In the genomic region with DNA sequence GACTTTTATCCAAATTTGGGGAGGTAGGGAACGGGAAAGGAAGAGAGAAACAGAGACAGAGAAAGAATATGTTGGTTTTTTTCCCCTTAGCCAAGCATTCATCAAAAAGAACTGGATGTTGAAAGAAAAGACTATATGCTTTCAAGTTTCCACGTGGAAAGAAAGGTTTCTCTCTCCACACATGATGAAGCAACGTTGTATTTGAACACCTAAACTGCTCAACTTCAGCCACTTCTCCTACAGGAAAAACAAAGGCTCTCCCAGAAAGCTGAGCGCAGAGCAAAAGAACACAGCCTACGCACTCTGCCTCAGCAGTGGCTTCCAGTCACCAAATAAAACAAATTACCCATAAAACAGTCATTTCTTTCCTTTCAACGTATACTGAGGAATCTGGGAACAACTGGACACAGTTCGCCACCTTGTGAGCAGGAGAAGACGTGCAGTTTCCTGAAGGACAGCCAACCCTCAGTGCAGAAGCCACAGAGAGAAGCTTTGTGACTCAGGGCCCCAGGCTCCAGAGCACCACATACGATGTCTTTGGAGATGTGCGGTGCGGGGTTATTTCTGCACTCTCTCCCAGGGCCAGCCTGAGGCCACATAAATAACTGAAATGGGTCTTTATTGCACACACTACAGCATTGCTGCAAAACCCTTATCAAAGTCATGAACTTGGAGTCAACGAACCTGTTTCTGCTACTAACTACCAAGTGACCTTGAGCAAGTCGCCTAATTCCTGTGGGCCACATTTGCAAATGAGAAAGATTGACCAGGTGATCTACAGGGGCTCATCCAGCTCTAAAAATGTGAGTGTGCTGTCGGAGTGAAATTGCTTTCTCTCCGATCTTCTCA, we compare ENCODE assay signal across 1 cellular context.
TF ChIP-seq lines count a peak whose summit lies in the region.

No MANE protein-coding gene starts in this region.

TF ChIP-seq in WTC11, 78 proteins besides CTCF, POLR2A, EP300 and RAD21 (continued from another document):
- TF ChIP-seq, protein P1, sequence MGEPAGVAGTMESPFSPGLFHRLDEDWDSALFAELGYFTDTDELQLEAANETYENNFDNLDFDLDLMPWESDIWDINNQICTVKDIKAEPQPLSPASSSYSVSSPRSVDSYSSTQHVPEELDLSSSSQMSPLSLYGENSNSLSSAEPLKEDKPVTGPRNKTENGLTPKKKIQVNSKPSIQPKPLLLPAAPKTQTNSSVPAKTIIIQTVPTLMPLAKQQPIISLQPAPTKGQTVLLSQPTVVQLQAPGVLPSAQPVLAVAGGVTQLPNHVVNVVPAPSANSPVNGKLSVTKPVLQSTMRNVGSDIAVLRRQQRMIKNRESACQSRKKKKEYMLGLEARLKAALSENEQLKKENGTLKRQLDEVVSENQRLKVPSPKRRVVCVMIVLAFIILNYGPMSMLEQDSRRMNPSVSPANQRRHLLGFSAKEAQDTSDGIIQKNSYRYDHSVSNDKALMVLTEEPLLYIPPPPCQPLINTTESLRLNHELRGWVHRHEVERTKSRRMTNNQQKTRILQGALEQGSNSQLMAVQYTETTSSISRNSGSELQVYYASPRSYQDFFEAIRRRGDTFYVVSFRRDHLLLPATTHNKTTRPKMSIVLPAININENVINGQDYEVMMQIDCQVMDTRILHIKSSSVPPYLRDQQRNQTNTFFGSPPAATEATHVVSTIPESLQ (CRISPR knock-in tag; IDR thresholded peaks at IDR 0.05) = no peak
- no peak for TF ChIP-seq MAX (CRISPR knock-in tag; IDR thresholded peaks at IDR 0.05)
- no peak for TF ChIP-seq KAT7 (CRISPR knock-in tag; IDR thresholded peaks at IDR 0.05; ENCODE audit: borderline replicate concordance)
- no peak for TF ChIP-seq ARID4B (CRISPR knock-in tag; IDR thresholded peaks at IDR 0.05; ENCODE audit: borderline replicate concordance)
- no peak for TF ChIP-seq ZNF232 (CRISPR knock-in tag; IDR thresholded peaks at IDR 0.05)
- no peak for TF ChIP-seq ELF4 (CRISPR knock-in tag; IDR thresholded peaks at IDR 0.05; ENCODE audit: low read depth)
- no peak for TF ChIP-seq AFF4 (CRISPR knock-in tag; IDR thresholded peaks at IDR 0.05; ENCODE audit: borderline replicate concordance)
- no peak for TF ChIP-seq OVOL2 (CRISPR knock-in tag; IDR thresholded peaks at IDR 0.05; ENCODE audit: borderline replicate concordance)
- no peak for TF ChIP-seq NFE2L1 (CRISPR knock-in tag; IDR thresholded peaks at IDR 0.05)
